33 cellular contexts compared by ENCODE assay signal in the genomic region with DNA sequence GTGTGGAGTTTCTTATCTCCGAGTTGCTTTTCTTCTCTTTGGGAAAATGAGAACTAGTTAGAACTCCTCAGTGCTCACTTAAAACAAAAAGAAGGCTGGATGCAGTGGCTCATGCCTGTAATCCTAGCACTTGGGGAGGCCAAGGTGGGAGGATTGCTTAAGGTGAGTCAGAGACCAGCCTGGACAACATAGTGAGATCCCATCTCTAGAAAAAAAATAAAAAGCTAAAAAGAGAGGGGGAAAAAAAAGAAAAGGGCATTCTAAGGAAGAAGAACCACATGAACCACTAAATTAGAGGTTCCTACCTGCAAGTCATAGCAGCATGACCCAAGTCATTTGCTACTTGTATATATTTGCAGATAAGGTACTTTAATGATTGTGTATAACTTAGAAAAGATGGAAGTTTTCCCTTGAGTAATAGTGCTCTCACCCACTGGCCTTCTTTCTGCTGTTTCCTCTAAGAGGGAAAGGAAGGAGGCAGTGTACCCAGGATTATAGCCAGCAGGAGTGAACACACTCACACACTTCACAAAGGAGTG.
"Had no signal": no experiment of that assay in that cellular context is flagged by ENCODE, and none has a peak within 500 bp of the region (broad histone marks: within the 10 kb centered on the region; RNA-seq: fewer than 3 reads in every experiment).

No MANE protein-coding gene starts in this region.

- H3K36me3 ChIP-seq: ascending aorta, brain microvascular endothelial cell, breast epithelium, cardiac muscle cell had no signal

- H3K27me3 ChIP-seq: ascending aorta, body of pancreas, brain microvascular endothelial cell, breast epithelium, cardiac muscle cell had no signal

- H3K4me3 ChIP-seq: ascending aorta, body of pancreas, breast epithelium, cardiac muscle cell had no signal

- FAIRE-seq: astrocyte, bronchial epithelial cell had no signal

- ATAC-seq: activated naive CD4-positive, alpha-beta T cell treated with anti-CD3 and anti-CD28 coated beads, Interleukin-2, amount 50 U/mL, for 72 hours; activated naive CD8-positive, alpha-beta T cell treated with anti-CD3 and anti-CD28 coated beads, Interleukin-2, amount 50 U/mL, for 24 hours; activated T-cell treated with anti-CD3 and anti-CD28 coated beads, Interleukin-2, amount 50 U/mL, for 4 hours; activated T-cell treated with anti-CD3 and anti-CD28 coated beads, Interleukin-2, amount 50 U/mL, for 72 hours; activated T-helper 17 cell treated with anti-CD3 and anti-CD28 coated beads, Interleukin-2, amount 50 U/mL, for 72 hours; body of pancreas had no signal

- H3K27ac ChIP-seq: ascending aorta, body of pancreas, brain microvascular endothelial cell, breast epithelium, cardiac muscle cell had no signal

- H3K9me3 ChIP-seq: ascending aorta, body of pancreas, breast epithelium had no signal

- DNase-seq: activated effector memory CD4-positive, alpha-beta T cell treated with anti-CD3 and anti-CD28 coated beads, Interleukin-2, amount 50 U/mL, for 16 hours; activated effector memory CD4-positive, alpha-beta T cell treated with Interleukin-2 at 50 U/mL for 16 hours; activated gamma-delta T cell; activated gamma-delta T cell treated with Interleukin-2 at 50 U/mL for 16 hours; activated naive CD4-positive, alpha-beta T cell; activated naive CD4-positive, alpha-beta T cell treated with anti-CD3 and anti-CD28 coated beads for 36 hours; activated naive CD4-positive, alpha-beta T cell treated with anti-CD3 and anti-CD28 coated beads, Interleukin-2, amount 10 ng/mL, durations not matched to agents 7 days and 5 days; activated naive CD4-positive, alpha-beta T cell treated with anti-CD3 and anti-CD28 coated beads, Interleukin-2, amount 50 U/mL, for 16 hours; activated naive CD4-positive, alpha-beta T cell treated with Interleukin-2 at 50 U/mL for 16 hours; activated naive CD8-positive, alpha-beta T cell treated with anti-CD3 and anti-CD28 coated beads for 36 hours; activated naive CD8-positive, alpha-beta T cell treated with anti-CD3 and anti-CD28 coated beads, Interleukin-2, amount 10 ng/mL, durations not matched to agents 7 days and 5 days; activated naive CD8-positive, alpha-beta T cell treated with anti-CD3 and anti-CD28 coated beads, Interleukin-2, amount 50 U/mL, for 24 hours; activated T-cell treated with anti-CD3 and anti-CD28 coated beads, Interleukin-2, amount 50 U/mL, for 1 hour; activated T-cell treated with anti-CD3 and anti-CD28 coated beads, Interleukin-2, amount 50 U/mL, for 24 hours; activated T-cell treated with anti-CD3 and anti-CD28 coated beads, Interleukin-2, amount 50 U/mL, for 4 hours; activated T-cell treated with anti-CD3 and anti-CD28 coated beads, Interleukin-2, amount 50 U/mL, for 48 hours; activated T-cell treated with anti-CD3 and anti-CD28 coated beads, Interleukin-2, amount 50 U/mL, for 72 hours; amniotic stem cell; amygdala; anterior cingulate cortex; aorta; body of pancreas; brain microvascular endothelial cell; caudate nucleus; central memory CD4-positive, alpha-beta T cell; cerebellar nuclear complex had no signal

- H3K4me1 ChIP-seq: ascending aorta had no signal
